18 cellular contexts compared by ENCODE assay signal in the genomic region with DNA sequence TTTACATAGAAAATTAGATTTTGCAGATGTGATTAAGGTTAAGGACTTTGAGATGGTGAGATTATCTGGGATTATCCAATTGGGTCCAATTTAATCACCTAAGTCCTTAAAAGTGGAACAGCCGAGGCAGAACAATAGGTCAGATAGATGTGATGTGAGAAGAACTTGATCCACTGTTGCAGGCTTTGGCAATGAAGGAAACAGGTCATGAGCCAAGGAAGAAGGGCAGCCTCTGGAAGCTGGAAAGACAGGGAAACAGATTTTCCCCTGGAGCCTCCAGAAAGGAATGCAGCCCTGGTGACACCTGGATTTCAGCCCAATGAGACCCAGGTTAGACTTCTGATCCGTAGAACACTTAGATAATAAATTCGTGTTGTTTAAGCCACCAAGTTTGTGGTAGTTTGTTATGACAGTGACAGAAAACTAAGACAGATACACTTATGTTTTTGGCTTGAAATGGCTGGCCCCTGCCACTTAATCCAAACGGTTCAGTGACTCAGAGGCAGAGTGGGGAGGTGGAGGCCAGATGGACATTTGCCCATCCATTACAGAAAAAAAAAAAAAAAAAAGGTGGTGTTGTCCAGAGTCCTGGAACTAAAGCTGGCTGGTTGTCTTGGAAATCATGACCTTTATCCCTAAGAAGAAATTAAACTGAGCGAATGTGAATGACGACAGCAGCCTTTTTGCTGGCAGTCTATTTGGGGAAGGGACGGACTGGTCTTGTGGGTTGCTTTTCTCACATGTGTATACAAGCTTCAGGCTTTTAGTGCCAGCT.
A peak's percentile ranks its signal among the peaks of the same experiment; 100 is the strongest.
DNase-seq lines count a peak whose midpoint lies in the region; ATAC-seq and TF ChIP-seq lines count a peak whose summit lies in the region.
"Had no signal": no experiment of that assay in that cellular context is flagged by ENCODE, and none has a peak within 500 bp of the region (broad histone marks: within the 10 kb centered on the region; RNA-seq: fewer than 3 reads in every experiment).

No MANE protein-coding gene starts in this region.

- no peaks in the 10 kb centered on the region for H3K36me3 ChIP-seq in left ventricle myocardium inferior
- H3K36me3 ChIP-seq: BLaER1 treated with 17β-estradiol and CSF1 and Interleukin-3, amounts not matched to agents 10 nM and 100 nM; neutrophil had no signal

- H3K9me3 ChIP-seq in left ventricle myocardium inferior (replicated peaks): no peaks in the 10 kb centered on the region
- H3K9me3 ChIP-seq: neutrophil, SK-N-SH had no signal

- POLR2A ChIA-PET in activated CD4-positive, alpha-beta T cell treated with anti-CD3 and anti-CD28 coated beads for 36 hours (lab: Charles Lee): no interaction called here

- H3K27me3 ChIP-seq in left ventricle myocardium inferior (ENCODE audit: low read depth): no peaks in the 10 kb centered on the region
- H3K27me3 ChIP-seq: BLaER1 treated with 17β-estradiol and CSF1 and Interleukin-3, amounts not matched to agents 10 nM and 100 nM had no signal

- DNase-seq in Ammon's horn (ENCODE audit: low spot score) (peak; percentile 27), caudate nucleus (lab: John Stamatoyannopoulos, UW) (peak in 1 of 61 donors; percentile 52), left ventricle myocardium inferior (no peak), sciatic nerve (ENCODE audit: low spot score) (no peak), AG08396 (ENCODE audit: low spot score) (no peak)
- DNase-seq in activated CD4-positive, alpha-beta T cell treated with anti-CD3 and anti-CD28 coated beads for 36 hours: no peak
- DNase-seq: activated CD8-positive, alpha-beta memory T cell treated with anti-CD3 and anti-CD28 coated beads for 24 hours; activated naive CD4-positive, alpha-beta T cell treated with anti-CD3 and anti-CD28 coated beads, Interleukin-2, amount 50 U/mL, for 16 hours; activated T-cell treated with anti-CD3 and anti-CD28 coated beads, Interleukin-2, amount 50 U/mL, for 72 hours; NCI-H1436; SK-N-SH; T-helper 9 cell had no signal

- H3K27ac Mint-ChIP-seq in activated CD4-positive, alpha-beta T cell treated with anti-CD3 and anti-CD28 coated beads for 36 hours: no peak overlapping the region
- H3K27ac Mint-ChIP-seq: activated T-cell treated with anti-CD3 and anti-CD28 coated beads, Interleukin-2, amount 50 U/mL, for 72 hours; type B pancreatic cell had no signal

- H3K4me1 ChIP-seq in left ventricle myocardium inferior: no peaks in the 10 kb centered on the region

- H3K4me3 Mint-ChIP-seq in activated CD4-positive, alpha-beta T cell treated with anti-CD3 and anti-CD28 coated beads for 36 hours: no peak overlapping the region
- H3K4me3 Mint-ChIP-seq: activated T-cell treated with anti-CD3 and anti-CD28 coated beads, Interleukin-2, amount 50 U/mL, for 72 hours; type B pancreatic cell had no signal

- H3K4me3 ChIP-seq in left ventricle myocardium inferior: no peak overlapping the region
- H3K4me3 ChIP-seq: BLaER1 treated with 17β-estradiol and CSF1 and Interleukin-3, amounts not matched to agents 10 nM and 100 nM had no signal

- peak; percentile 83 for ATAC-seq in sciatic nerve
- ATAC-seq in HG03460 (IDR thresholded peaks at IDR 0.05; ENCODE audit: unreplicated experiment): no peak
- ATAC-seq in HG02571 (IDR thresholded peaks at IDR 0.05; ENCODE audit: unreplicated experiment): no peak
- ATAC-seq in activated CD4-positive, alpha-beta T cell treated with anti-CD3 and anti-CD28 coated beads for 36 hours: no peak
- ATAC-seq: activated CD4-positive, CD25-positive, alpha-beta regulatory T cell treated with anti-CD3 and anti-CD28 coated beads, Interleukin-2, amount 50 U/mL, for 24 hours; activated T-cell treated with anti-CD3 and anti-CD28 coated beads, Interleukin-2, amount 50 U/mL, for 72 hours had no signal

- intact Hi-C loops in left ventricle myocardium inferior (cut with micrococcal nuclease) (no loop called here), sciatic nerve (cut with DNase I) (no loop called here)
- intact Hi-C loops in activated CD4-positive, alpha-beta T cell treated with anti-CD3 and anti-CD28 coated beads for 36 hours (cut with DNase I, micrococcal nuclease): no loop called here

- no peaks in the 10 kb centered on the region for H3K27me3 Mint-ChIP-seq in activated CD4-positive, alpha-beta T cell treated with anti-CD3 and anti-CD28 coated beads for 36 hours
- H3K27me3 Mint-ChIP-seq: type B pancreatic cell had no signal

- no peak for TF ChIP-seq CTCF in left ventricle myocardium inferior (IDR thresholded peaks at IDR 0.05; ENCODE audit: borderline replicate concordance)

- peak overlapping the region; percentile 93 for H3K27ac ChIP-seq in caudate nucleus (ENCODE audit: low read depth, low read length)
- peak overlapping the region; percentile 45 for H3K27ac ChIP-seq in left ventricle myocardium inferior (replicated peaks)
- H3K27ac ChIP-seq: BLaER1 treated with 17β-estradiol and CSF1 and Interleukin-3, amounts not matched to agents 10 nM and 100 nM; neutrophil had no signal

- H3K36me3 Mint-ChIP-seq in activated CD4-positive, alpha-beta T cell treated with anti-CD3 and anti-CD28 coated beads for 36 hours (ENCODE audit: low read depth): no peaks in the 10 kb centered on the region
- H3K36me3 Mint-ChIP-seq: type B pancreatic cell had no signal

- H3K4me1 Mint-ChIP-seq in activated CD4-positive, alpha-beta T cell treated with anti-CD3 and anti-CD28 coated beads for 36 hours: no peaks in the 10 kb centered on the region

- no peaks in the 10 kb centered on the region for H3K9me3 Mint-ChIP-seq in activated CD4-positive, alpha-beta T cell treated with anti-CD3 and anti-CD28 coated beads for 36 hours (ENCODE audit: low read depth)
- H3K9me3 Mint-ChIP-seq: activated T-cell treated with anti-CD3 and anti-CD28 coated beads, Interleukin-2, amount 50 U/mL, for 72 hours; type B pancreatic cell had no signal

- CTCF ChIA-PET in activated CD4-positive, alpha-beta T cell treated with anti-CD3 and anti-CD28 coated beads for 36 hours (lab: Charles Lee): interaction anchor here (0.6 kb wide), 1 partner anchor 817 kb away, joined by 3 read pairs; no protein-coding TSS in a partner anchor
